ENCODE assay signal across 33 cellular contexts in the genomic region with DNA sequence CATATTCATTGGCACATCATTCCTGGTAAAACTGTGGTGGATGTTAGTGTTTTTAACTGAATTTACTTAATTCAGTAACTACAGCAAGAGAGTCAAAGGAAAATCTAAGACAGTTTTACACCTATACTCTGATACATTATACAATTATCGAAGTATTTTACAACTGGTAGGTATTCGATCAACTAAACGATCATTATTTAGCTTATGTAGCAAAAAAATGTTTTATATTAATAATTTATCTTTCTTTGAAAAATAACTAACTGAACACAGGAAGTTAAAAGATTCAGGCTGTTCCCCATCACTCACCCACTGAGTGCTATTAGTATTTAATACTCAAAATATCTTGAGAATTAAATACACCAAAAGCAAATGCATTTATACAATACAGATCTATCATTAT.
"Had no signal": no experiment of that assay in that cellular context is flagged by ENCODE, and none has a peak within 500 bp of the region (broad histone marks: within the 10 kb centered on the region; RNA-seq: fewer than 3 reads in every experiment).

No MANE protein-coding gene starts in this region.

- H3K4me3 ChIP-seq: MG63 had no signal

- DNase-seq: MG63, MM.1S, NCI-H1048, NCI-H1092, NCI-H1092 treated with DMSO at 0.1 percent for 48 hours, NCI-H1105, NCI-H1105 treated with DMSO at 0.1 percent for 48 hours, NCI-H1417, NCI-H1417 treated with DMSO at 0.1 percent for 48 hours, NCI-H1436, NCI-H1436 treated with DMSO at 0.1 percent for 48 hours, NCI-H146, NCI-H1694, NCI-H1694 treated with DMSO at 0.1 percent for 48 hours, NCI-H187, NCI-H187 treated with DMSO at 0.1 percent for 48 hours, NCI-H1930, NCI-H2029, NCI-H2029 treated with DMSO at 0.1 percent for 48 hours, NCI-H2081, NCI-H2081 treated with DMSO at 0.1 percent for 48 hours, NCI-H2107, NCI-H2171, NCI-H2171 treated with DMSO at 0.1 percent for 48 hours, NCI-H2227 treated with DMSO at 0.1 percent for 48 hours, NCI-H226, NCI-H345, NCI-H446, NCI-H446 treated with DMSO at 0.1 percent for 48 hours, NCI-H510A, NCI-H510A treated with DMSO at 0.1 percent for 48 hours, NCI-H524, NCI-H524 treated with DMSO at 0.1 percent for 48 hours had no signal

- H3K27me3 ChIP-seq: MG63 had no signal

- H3K9me3 ChIP-seq: MG63 had no signal
